24 cellular contexts compared by ENCODE assay signal in the genomic region with DNA sequence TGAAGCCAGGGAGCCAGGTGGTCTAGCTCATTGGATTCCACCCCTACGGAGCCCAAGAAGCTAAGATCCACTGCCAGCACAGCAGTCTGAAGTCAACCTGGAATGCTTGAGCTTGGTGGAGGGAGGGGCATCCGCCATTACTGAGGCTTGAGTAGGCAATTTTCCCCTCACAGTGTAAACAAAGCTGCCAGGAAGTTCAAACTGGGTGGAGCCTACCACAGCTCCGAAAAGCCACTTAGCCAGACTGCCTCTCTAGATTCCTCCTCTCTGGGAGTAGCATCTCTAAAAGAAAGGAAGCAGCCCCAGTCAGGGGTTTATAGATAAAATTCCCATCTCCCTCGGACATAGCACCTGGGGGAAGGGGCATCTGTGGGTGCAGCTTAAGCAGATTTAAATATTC.
"Had no signal": no experiment of that assay in that cellular context is flagged by ENCODE, and none has a peak within 500 bp of the region (broad histone marks: within the 10 kb centered on the region; RNA-seq: fewer than 3 reads in every experiment).

No MANE protein-coding gene starts in this region.

- H3K9me3 ChIP-seq: adrenal gland, tibial artery had no signal

- H3K4me3 ChIP-seq: adrenal gland, gastroesophageal sphincter, heart left ventricle, mucosa of descending colon, tibial artery had no signal

- H3K27me3 Mint-ChIP-seq: activated B cell treated with CpG ODN at 0.5 μM for 24 hours; activated CD4-positive, alpha-beta memory T cell treated with anti-CD3 and anti-CD28 coated beads for 36 hours; memory B cell; naive B cell; progenitor cell of endocrine pancreas had no signal

- H3K4me1 ChIP-seq: adrenal gland, gastroesophageal sphincter, heart left ventricle, tibial artery had no signal

- H3K36me3 ChIP-seq: adrenal gland, gastroesophageal sphincter, heart left ventricle, tibial artery had no signal

- DNase-seq: activated B cell treated with CpG ODN at 0.5 μM for 24 hours; activated CD4-positive, alpha-beta memory T cell treated with anti-CD3 and anti-CD28 coated beads for 36 hours; activated CD4-positive, alpha-beta T cell treated with anti-CD3 and anti-CD28 coated beads for 4 hours; activated gamma-delta T cell treated with Interleukin-2 at 50 U/mL for 16 hours; activated T-cell treated with anti-CD3 and anti-CD28 coated beads for 4 hours; adrenal gland; cerebellar nuclear complex; cortex of kidney; heart left ventricle; mucosa of descending colon; naive B cell; stimulated activated CD4-positive, alpha-beta T cell treated with anti-CD3 and anti-CD28 coated beads, Interleukin-2, amount 100 ng/mL, for 24 hours; stimulated activated naive CD8-positive, alpha-beta T cell treated with anti-CD3 and anti-CD28 coated beads, Interleukin-15, Interleukin-2, amounts not matched to agents 100 U/mL and 50 U/mL, for 24 hours; substantia nigra; tibial artery had no signal

- H3K4me1 Mint-ChIP-seq: activated B cell treated with CpG ODN at 0.5 μM for 24 hours, memory B cell, naive B cell, neural crest cell had no signal

- H3K4me3 Mint-ChIP-seq: activated B cell treated with CpG ODN at 0.5 μM for 24 hours; activated CD4-positive, alpha-beta memory T cell treated with anti-CD3 and anti-CD28 coated beads for 36 hours; activated T-helper 1 cell treated with anti-CD3 and anti-CD28 coated beads, Interleukin-12 subunit alpha, Interleukin-12 subunit beta, Interleukin-2, Interleukin-4 antibody, amounts not matched to agents 30 ng/mL and 10 ng/mL and 1 ng/mL, durations not matched to agents 14 hours and 24 hours and 36 hours; memory B cell; naive B cell; neural crest cell had no signal

- FAIRE-seq: astrocyte, bronchial epithelial cell had no signal

- H3K36me3 Mint-ChIP-seq: activated CD4-positive, alpha-beta memory T cell treated with anti-CD3 and anti-CD28 coated beads for 36 hours; memory B cell; naive B cell had no signal

- H3K27me3 ChIP-seq: adrenal gland, gastroesophageal sphincter, heart left ventricle, tibial artery had no signal

- H3K27ac ChIP-seq: adrenal gland, gastroesophageal sphincter, heart left ventricle, tibial artery had no signal

- ATAC-seq: activated naive CD4-positive, alpha-beta T cell treated with anti-CD3 and anti-CD28 coated beads, Interleukin-2, amount 50 U/mL, for 72 hours; esophagus mucosa; gastroesophageal sphincter; heart left ventricle; mucosa of descending colon; stimulated activated naive CD8-positive, alpha-beta T cell treated with anti-CD3 and anti-CD28 coated beads, Interleukin-15, Interleukin-2, amounts not matched to agents 100 U/mL and 50 U/mL, for 24 hours had no signal

- H3K27ac Mint-ChIP-seq: activated B cell treated with CpG ODN at 0.5 μM for 24 hours; activated CD4-positive, alpha-beta memory T cell treated with anti-CD3 and anti-CD28 coated beads for 36 hours; activated naive CD4-positive, alpha-beta T cell treated with anti-CD3 and anti-CD28 coated beads, Interleukin-2, amount 50 U/mL, for 72 hours; activated T-helper 1 cell treated with anti-CD3 and anti-CD28 coated beads, Interleukin-12 subunit alpha, Interleukin-12 subunit beta, Interleukin-2, Interleukin-4 antibody, amounts not matched to agents 30 ng/mL and 10 ng/mL and 1 ng/mL, durations not matched to agents 14 hours and 24 hours and 36 hours; memory B cell; naive B cell; progenitor cell of endocrine pancreas had no signal
